Comparison of ENCODE assay signal across 1 cellular context in the genomic region with DNA sequence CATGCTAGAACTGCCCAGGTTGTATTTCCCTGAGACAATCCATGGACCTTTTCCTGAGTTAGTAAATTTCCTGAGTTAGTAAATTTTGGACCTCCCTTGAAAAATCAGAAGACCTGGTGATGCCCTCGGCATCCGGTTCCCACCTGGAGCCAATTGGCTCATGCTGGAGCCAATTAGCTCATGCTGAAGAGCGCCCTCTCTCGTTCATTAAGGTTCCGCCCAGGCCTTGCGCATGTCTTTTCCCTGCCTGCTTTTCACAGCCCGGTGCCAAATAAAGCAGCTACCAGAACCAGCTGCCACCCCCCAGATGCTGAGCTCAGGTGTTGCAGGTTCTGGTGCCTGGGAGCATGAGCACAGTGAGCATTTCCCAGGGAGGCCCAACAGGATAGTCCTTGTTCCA.
TF ChIP-seq lines count a peak whose summit lies in the region.

No MANE protein-coding gene starts in this region.

TF ChIP-seq in IMR-90, 13 proteins besides CTCF, POLR2A, EP300 and RAD21:
- TF ChIP-seq, protein P1, sequence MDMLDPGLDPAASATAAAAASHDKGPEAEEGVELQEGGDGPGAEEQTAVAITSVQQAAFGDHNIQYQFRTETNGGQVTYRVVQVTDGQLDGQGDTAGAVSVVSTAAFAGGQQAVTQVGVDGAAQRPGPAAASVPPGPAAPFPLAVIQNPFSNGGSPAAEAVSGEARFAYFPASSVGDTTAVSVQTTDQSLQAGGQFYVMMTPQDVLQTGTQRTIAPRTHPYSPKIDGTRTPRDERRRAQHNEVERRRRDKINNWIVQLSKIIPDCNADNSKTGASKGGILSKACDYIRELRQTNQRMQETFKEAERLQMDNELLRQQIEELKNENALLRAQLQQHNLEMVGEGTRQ (IDR thresholded peaks at IDR 0.05; ENCODE audit: low read depth, low read length): no peak
- TF ChIP-seq MAFK (IDR thresholded peaks at IDR 0.05; ENCODE audit: low read depth, low read length): no peak
- TF ChIP-seq SMC3 (IDR thresholded peaks at IDR 0.05; ENCODE audit: low read depth, low read length): no peak
- no peak for TF ChIP-seq RFX5 (IDR thresholded peaks at IDR 0.05; ENCODE audit: low read depth, low read length)
- no peak for TF ChIP-seq BHLHE40 (IDR thresholded peaks at IDR 0.05; ENCODE audit: low read depth, low read length)
- TF ChIP-seq CHD1 (IDR thresholded peaks at IDR 0.05; ENCODE audit: low read depth, low read length): no peak
- TF ChIP-seq NFE2L2 (IDR thresholded peaks at IDR 0.05; ENCODE audit: low read depth, low read length): no peak
- no peak for TF ChIP-seq CEBPB (IDR thresholded peaks at IDR 0.05; ENCODE audit: low read depth, low read length)
- TF ChIP-seq, protein P2, sequence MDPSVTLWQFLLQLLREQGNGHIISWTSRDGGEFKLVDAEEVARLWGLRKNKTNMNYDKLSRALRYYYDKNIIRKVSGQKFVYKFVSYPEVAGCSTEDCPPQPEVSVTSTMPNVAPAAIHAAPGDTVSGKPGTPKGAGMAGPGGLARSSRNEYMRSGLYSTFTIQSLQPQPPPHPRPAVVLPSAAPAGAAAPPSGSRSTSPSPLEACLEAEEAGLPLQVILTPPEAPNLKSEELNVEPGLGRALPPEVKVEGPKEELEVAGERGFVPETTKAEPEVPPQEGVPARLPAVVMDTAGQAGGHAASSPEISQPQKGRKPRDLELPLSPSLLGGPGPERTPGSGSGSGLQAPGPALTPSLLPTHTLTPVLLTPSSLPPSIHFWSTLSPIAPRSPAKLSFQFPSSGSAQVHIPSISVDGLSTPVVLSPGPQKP (IDR thresholded peaks at IDR 0.05; ENCODE audit: borderline replicate concordance, low read depth, low read length): no peak
- TF ChIP-seq MXI1 (IDR thresholded peaks at IDR 0.05; ENCODE audit: borderline replicate concordance, low read depth, low read length): no peak
- TF ChIP-seq MAZ (IDR thresholded peaks at IDR 0.05; ENCODE audit: borderline replicate concordance, low read depth, low read length): no peak
- no peak for TF ChIP-seq FOS (IDR thresholded peaks at IDR 0.05; ENCODE audit: low read depth, low read length)
- no peak for TF ChIP-seq RCOR1 (IDR thresholded peaks at IDR 0.05; ENCODE audit: insufficient replicate concordance, low read length)
